In genomic region chr13:33191425-33192221, GRCh38 we compare ENCODE assay signal across 18 cellular contexts.
A peak's percentile ranks its signal among the peaks of the same experiment; 100 is the strongest.
DNase-seq lines count a peak whose midpoint lies in the region; ATAC-seq, FAIRE-seq and TF ChIP-seq lines count a peak whose summit lies in the region.
"Had no signal": no experiment of that assay in that cellular context is flagged by ENCODE, and none has a peak within 500 bp of the region (broad histone marks: within the 10 kb centered on the region; RNA-seq: fewer than 3 reads in every experiment).

No MANE protein-coding gene starts in this region.

- WGBS in IMR-90 (ENCODE audit: extremely low coverage in 2 of 2, insufficient read length in 1 of 2), 2 experiments, result 43% methylated on average over 1 of the region's 4 CpGs; no CpG with 5 or more reads in 1 of the 2 experiments
- 96% methylated on average over 4 of the region's 4 CpGs for WGBS in GM12878 (ENCODE audit: insufficient coverage, insufficient replicate concordance, low lambda C conversion rate, missing lambda C conversion rate)

- peak overlapping the region; percentile 40; the same call in 1 of the 2 replicates for H2BK20ac ChIP-seq in IMR-90 (ENCODE audit: low read depth, low read length)

- no peak for TF ChIP-seq RAD21 in IMR-90 (IDR thresholded peaks at IDR 0.05; ENCODE audit: low read length)
- no peak for TF ChIP-seq RAD21 in GM12878 (IDR thresholded peaks at IDR 0.05; ENCODE audit: insufficient read depth, low read depth, low read length)

- H3K4ac ChIP-seq in IMR-90 (ENCODE audit: low read depth, low read length), result peak overlapping the region; percentile 55

- H2BK5ac ChIP-seq in IMR-90 (ENCODE audit: low read depth, low read length, poor library complexity, severe bottlenecking), result peak overlapping the region; percentile 48

- no peak overlapping the region for H3K9ac ChIP-seq in IMR-90 (ENCODE audit: low read depth, low read length)
- no peak overlapping the region for H3K9ac ChIP-seq in GM12878 (ENCODE audit: control insufficient read depth, insufficient read depth, low read length)

- TSS peak; percentile 1 for BruUV-seq in IMR-90 (replicated peaks; lab: Mats Ljungman, UMichigan)
- BruUV-seq in GM12878 (replicated peaks; lab: Mats Ljungman, UMichigan), result no TSS peak

- no peak for TF ChIP-seq CTCF in IMR-90 (conservative IDR thresholded peaks at IDR 0.05; ENCODE audit: low read depth, low read length)
- TF ChIP-seq CTCF in GM12878 (IDR thresholded peaks at IDR 0.05 in 2 of 3, conservative IDR thresholded peaks at IDR 0.05 in 1 of 3; ENCODE audit: control insufficient read depth in 2 of 3, extremely low read depth in 1 of 3, insufficient read depth in 1 of 3, low read depth in 3 of 3, low read length in 3 of 3), result no peak

- H3K27ac ChIP-seq in IMR-90 (ENCODE audit: insufficient read depth, low read length), result peak overlapping the region; percentile 80
- peak overlapping the region; percentile 22; the same call in 1 of the 2 replicates for H3K27ac ChIP-seq in GM12878 (ENCODE audit: control insufficient read depth, insufficient read depth)

- peak overlapping the region; percentile 22; the same call in 1 of the 2 replicates for H3K14ac ChIP-seq in IMR-90 (replicated peaks; ENCODE audit: low read depth, low read length)

- dilution Hi-C loops in IMR-90 (cut with HindIII; ENCODE audit: low sequenced_read_pairs, unreplicated experiment), result no loop called here

- no peak overlapping the region for H2AK9ac ChIP-seq in IMR-90 (replicated peaks; ENCODE audit: low read depth, low read length, poor library complexity)

- DNase-seq in ACHN (peak; percentile 29), IMR-90 (peak; percentile 75), GM12878 (ENCODE audit: low read depth, low spot score) (no peak), myocyte (ENCODE audit: low read depth) (peak; percentile 88), NK-92 (lab: John Stamatoyannopoulos, UW; ENCODE audit: unreplicated experiment) (no peak), NCI-H1436 treated with DMSO at 0.1 percent for 48 hours (lab: John Stamatoyannopoulos, UW) (no peak), activated gamma-delta T cell treated with Interleukin-2 at 50 U/mL for 16 hours (no peak), left ventricle myocardium superior (no peak)
- DNase-seq: activated naive CD8-positive, alpha-beta T cell treated with anti-CD3 and anti-CD28 coated beads, Interleukin-2, amount 10 ng/mL, durations not matched to agents 7 days and 5 days; activated T-cell treated with anti-CD3 and anti-CD28 coated beads, Interleukin-2, amount 50 U/mL, for 24 hours; Caco-2; head of caudate nucleus; Karpas-422; NCI-H226; occipital lobe; SHP77; stimulated activated naive CD4-positive, alpha-beta T cell treated with Interleukin-2 at 50 U/mL for 16 hours had no signal

- in situ Hi-C loops in ACHN (cut with HindIII; ENCODE audit: low pct_ligation_motif_present, low pct_unique_long_range_greater_than_20kb, low sequenced_read_pairs), result no loop called here
- in situ Hi-C loops in IMR-90 (cut with MboI; ENCODE audit: low sequenced_read_pairs), result no loop called here
- in situ Hi-C loops in GM12878 (cut with MboI), result no loop called here

- ATAC-seq in IMR-90 (ENCODE audit: low read depth) (peak; percentile 7; the same call in 1 of the 2 replicates), GM12878 (no peak), left ventricle myocardium superior (no peak)

- peak overlapping the region; percentile 64 for H2BK120ac ChIP-seq in IMR-90 (ENCODE audit: low read depth, low read length)

- H3K9me3 ChIP-seq in IMR-90 (ENCODE audit: control insufficient read depth, insufficient read depth, low read length) (no peaks in the 10 kb centered on the region), GM12878 (replicated peaks; ENCODE audit: control insufficient read depth, insufficient read depth, low read length) (no peaks in the 10 kb centered on the region; the same call in 2 of the 3 replicates)
- H3K9me3 ChIP-seq: Caco-2 had no signal

- no peak for TF ChIP-seq POLR2A in IMR-90 (IDR thresholded peaks at IDR 0.05; ENCODE audit: low read depth, low read length)
- TF ChIP-seq POLR2A in GM12878 (IDR thresholded peaks at IDR 0.05; ENCODE audit: low read depth, low read length), result no peak

- RAD21 ChIA-PET in GM12878 (lab: Charles Lee; ENCODE audit: unreplicated experiment), result interaction anchor here (1.0 to 7.8 kb wide), 12 partner anchors 8 to 85 kb away, joined by 3 to 158 read pairs (median 6); no protein-coding TSS in a partner anchor

- peak overlapping the region; percentile 45; the same call in 1 of the 2 replicates for H2AK5ac ChIP-seq in IMR-90 (ENCODE audit: low read depth, low read length)

- peak overlapping the region; percentile 7 to 21; a peak in 2 of 4 replicates for H4K8ac ChIP-seq in IMR-90 (ENCODE audit: low read depth in 2 of 2, low read length in 2 of 2)

- peak overlapping the region; percentile 42; the same call in 1 of the 2 replicates for H3K18ac ChIP-seq in IMR-90 (ENCODE audit: low read depth, low read length)

- peaks cover 26% of the 10 kb centered on the region for H3K9me1 ChIP-seq in IMR-90 (ENCODE audit: insufficient read depth, low read length)

- H3K27me3 ChIP-seq in IMR-90 (ENCODE audit: control insufficient read depth, insufficient read depth, low read length) (no peaks in the 10 kb centered on the region), GM12878 (replicated peaks in 1 of 2; ENCODE audit: control insufficient read depth in 2 of 2, insufficient read depth in 2 of 2, low read length in 1 of 2) (no peaks in the 10 kb centered on the region)

- no peak for TF ChIP-seq EP300 in GM12878 (IDR thresholded peaks at IDR 0.05; ENCODE audit: borderline replicate concordance in 1 of 2, control insufficient read depth in 1 of 2, low read depth in 2 of 2, low read length in 2 of 2)

- CTCF ChIA-PET in IMR-90 (lab: Yijun Ruan, JAX), result interaction anchor here (1.4 kb wide), 1 partner anchor 65 kb away, joined by 4 read pairs; no protein-coding TSS in a partner anchor
- CTCF ChIA-PET in GM12878 (lab: Yijun Ruan, JAX), result interaction anchor here (1.0 to 6.8 kb wide), 7 partner anchors 8 to 81 kb away, joined by 3 to 54 read pairs (median 5); no protein-coding TSS in a partner anchor

- POLR2A ChIA-PET in IMR-90 (lab: Charles Lee; ENCODE audit: unreplicated experiment) (interaction anchor here (0.7 kb wide), 1 partner anchor 452 kb away, joined by 3 read pairs; no protein-coding TSS in a partner anchor), GM12878 (lab: Charles Lee) (interaction anchor here (0.9 to 20.2 kb wide), 4 partner anchors 9 to 80 kb away, joined by 3 to 343 read pairs (median 154); no protein-coding TSS in a partner anchor)

- H3K4me2 ChIP-seq in IMR-90 (ENCODE audit: low read depth, low read length) (peak overlapping the region; percentile 4; the same call in 1 of the 2 replicates), GM12878 (ENCODE audit: control insufficient read depth, insufficient read depth) (no peak overlapping the region)

- H3K79me2 ChIP-seq in GM12878 (ENCODE audit: control insufficient read depth, insufficient read depth, low read length), result peaks cover 61% of the 10 kb centered on the region

- H3K79me1 ChIP-seq in IMR-90 (ENCODE audit: low read depth in 1 of 2, low read length in 2 of 2), result peaks cover 34 to 77% of the 10 kb centered on the region in 2 experiments

- peaks cover 28% of the 10 kb centered on the region for H3K4me1 ChIP-seq in IMR-90 (ENCODE audit: control insufficient read depth, insufficient read depth, low read length)
- peaks cover 38% of the 10 kb centered on the region for H3K4me1 ChIP-seq in GM12878 (ENCODE audit: control insufficient read depth, insufficient read depth, low read length)

- H2BK15ac ChIP-seq in IMR-90 (ENCODE audit: low read depth, low read length), result 0 out of 3 replicates have a peak overlapping the region, but pooled peaks have one; percentile 3

- no peak for FAIRE-seq in GM12878 (lab: Jason Lieb, UNC)
- FAIRE-seq: endothelial cell of umbilical vein had no signal

- H4K91ac ChIP-seq in IMR-90 (ENCODE audit: insufficient read depth, low read depth, low read length), result peak overlapping the region; percentile 73

- H4K20me1 ChIP-seq in IMR-90 (ENCODE audit: insufficient read depth, low read length), result peaks cover 26% of the 10 kb centered on the region; the same call in 1 of the 2 replicates
- H4K20me1 ChIP-seq in GM12878 (ENCODE audit: control insufficient read depth, insufficient read depth), result no peaks in the 10 kb centered on the region

- H2AFZ ChIP-seq in IMR-90 (replicated peaks; ENCODE audit: low read length, poor library complexity) (no peak overlapping the region), GM12878 (ENCODE audit: control insufficient read depth, low read depth, low read length) (no peak overlapping the region)

- H3K4me3 ChIP-seq in IMR-90 (ENCODE audit: insufficient read depth, low read depth, low read length) (no peak overlapping the region), GM12878 (no peak overlapping the region)

- H3K23ac ChIP-seq in IMR-90 (ENCODE audit: low read depth, low read length), result peak overlapping the region; percentile 7

- H3K56ac ChIP-seq in IMR-90 (ENCODE audit: extremely low read depth, insufficient read depth, low read length), result no peak overlapping the region

- H4K5ac ChIP-seq in IMR-90 (ENCODE audit: low read depth, low read length), result no peak overlapping the region

- intact Hi-C loops in IMR-90 (cut with micrococcal nuclease), result no loop called here
- intact Hi-C loops in GM12878 (cut with micrococcal nuclease; ENCODE audit: unreplicated experiment), result no loop called here
- intact Hi-C loops in left ventricle myocardium superior (cut with micrococcal nuclease), result no loop called here

- SMC1A ChIA-PET in GM12878 (lab: Charles Lee; ENCODE audit: uncharacterized antibody, unreplicated experiment), result interaction anchor here (0.7 to 33.0 kb wide), 10 partner anchors 10 to 604 kb away, joined by 3 to 832 read pairs (median 4); no protein-coding TSS in a partner anchor

- H3K36me3 ChIP-seq in IMR-90 (ENCODE audit: control insufficient read depth, insufficient read depth, low read length) (peaks cover 3% of the 10 kb centered on the region), GM12878 (ENCODE audit: control insufficient read depth in 2 of 2, insufficient read depth in 2 of 2, low read length in 1 of 2) (peaks cover 0 to 3% of the 10 kb centered on the region in 2 experiments; a peak in 3 of 4 replicates)

TF ChIP-seq in IMR-90, 13 proteins besides CTCF, POLR2A, EP300 and RAD21 (continues in another document):
- 0 out of 2 replicates have a peak, but pooled peaks have one; percentile 30 for TF ChIP-seq FOS (IDR thresholded peaks at IDR 0.05; ENCODE audit: low read depth, low read length)
- TF ChIP-seq MAFK (IDR thresholded peaks at IDR 0.05; ENCODE audit: low read depth, low read length), result no peak
- no peak for TF ChIP-seq RCOR1 (IDR thresholded peaks at IDR 0.05; ENCODE audit: insufficient replicate concordance, low read length)
- TF ChIP-seq SMC3 (IDR thresholded peaks at IDR 0.05; ENCODE audit: low read depth, low read length), result no peak

TF ChIP-seq in GM12878, 131 proteins besides CTCF, POLR2A, EP300 and RAD21 (continues in another document):
- no peak for TF ChIP-seq CBX5 (IDR thresholded peaks at IDR 0.05; ENCODE audit: low read depth)
- TF ChIP-seq SMARCA5 (IDR thresholded peaks at IDR 0.05), result no peak

Comparison
In these comparisons a context has a peak if more than half of its experiments do, and no peak if none do; other contexts are left out.
1. DNase-seq: peak in ACHN (single experiment), IMR-90 (single experiment) and myocyte (single experiment); none in GM12878 (single experiment), NK-92 (single experiment), NCI-H1436 treated with DMSO at 0.1 percent for 48 hours (single experiment), activated gamma-delta T cell treated with Interleukin-2 at 50 U/mL for 16 hours (single experiment) and left ventricle myocardium superior (single experiment).